Comparison of ENCODE assay signal across 9 cellular contexts in genomic region chr19:6587093-6587820, GRCh38. TPM values are rescaled to one million over a fixed set of nuclear protein-coding genes. Genes with fewer than 3 reads are reported as not detected.
A peak's percentile ranks its signal among the peaks of the same experiment; 100 is the strongest.
DNase-seq lines count a peak whose midpoint lies in the region; ATAC-seq and TF ChIP-seq lines count a peak whose summit lies in the region.
"Had no signal": no experiment of that assay in that cellular context is flagged by ENCODE, and none has a peak within 500 bp of the region (broad histone marks: within the 10 kb centered on the region; RNA-seq: fewer than 3 reads in every experiment).

No MANE protein-coding gene starts in this region.

- DNase-seq in CD4-positive, alpha-beta memory T cell = no peak
- no peak for DNase-seq in HCT116 (ENCODE audit: low read depth, low spot score)
- no peak for DNase-seq in activated T-helper 2 cell treated with anti-CD3 and anti-CD28 coated beads, Interferon-gamma antibody, Interleukin-2, Interleukin-4, amounts not matched to agents 10 μg/mL and 5 μg/mL and 100 μg/mL, durations not matched to agents 14 hours and 24 hours and 36 hours (ENCODE audit: low spot score)
- no peak for DNase-seq in right lobe of liver
- DNase-seq in cerebellar nuclear complex (lab: John Stamatoyannopoulos, UW) = no peak
- no peak for DNase-seq in dermis blood vessel endothelial cell
- no peak for DNase-seq in NCI-H1105 treated with DMSO at 0.1 percent for 48 hours (lab: John Stamatoyannopoulos, UW)

- peak; percentile 25; the same call in 1 of the 2 replicates for ATAC-seq in HCT116
- ATAC-seq in right lobe of liver = peak in 3 of 4 donors; percentile 27 to 37 (median 32)
- no peak for ATAC-seq in GM21381 (IDR thresholded peaks at IDR 0.05; ENCODE audit: unreplicated experiment)

- BruUV-seq in HCT116 (replicated peaks; lab: Mats Ljungman, UMichigan) = no TSS peak

- no peaks in the 10 kb centered on the region for H3K79me2 ChIP-seq in HCT116 (ENCODE audit: insufficient read depth, low read length)

- TF ChIP-seq POLR2A in HCT116 (IDR thresholded peaks at IDR 0.05; ENCODE audit: borderline replicate concordance, extremely low read depth, insufficient read depth, insufficient read length) (no peak), right lobe of liver (IDR thresholded peaks at IDR 0.05) (no peak)

- peaks cover 54% of the 10 kb centered on the region for H3K4me1 ChIP-seq in CD4-positive, alpha-beta memory T cell (ENCODE audit: insufficient read depth, low read length)
- H3K4me1 ChIP-seq in HCT116 (ENCODE audit: control insufficient read depth in 1 of 2, insufficient read depth in 2 of 2, low read length in 2 of 2) = no peaks in the 10 kb centered on the region
- H3K4me1 ChIP-seq in right lobe of liver = no peaks in the 10 kb centered on the region

- no peak overlapping the region for H3K9ac ChIP-seq in HCT116 (ENCODE audit: low read length)

- peaks cover 28 to 52% (median 43%) of the 10 kb centered on the region in 4 donors for H3K4me1 Mint-ChIP-seq in CD4-positive, alpha-beta memory T cell
- peaks cover 46% of the 10 kb centered on the region for H3K4me1 Mint-ChIP-seq in activated T-helper 2 cell treated with anti-CD3 and anti-CD28 coated beads, Interferon-gamma antibody, Interleukin-2, Interleukin-4, amounts not matched to agents 10 μg/mL and 5 μg/mL and 100 μg/mL, durations not matched to agents 14 hours and 24 hours and 36 hours (ENCODE audit: low read depth)

- H3K27ac Mint-ChIP-seq in CD4-positive, alpha-beta memory T cell = peak overlapping the region in 4 of 7 donors; percentile 0 to 71 (median 17)
- H3K27ac Mint-ChIP-seq in activated T-helper 2 cell treated with anti-CD3 and anti-CD28 coated beads, Interferon-gamma antibody, Interleukin-2, Interleukin-4, amounts not matched to agents 10 μg/mL and 5 μg/mL and 100 μg/mL, durations not matched to agents 14 hours and 24 hours and 36 hours = peak overlapping the region; percentile 1

- CTCF ChIA-PET in CD4-positive, alpha-beta memory T cell (lab: Charles Lee; ENCODE audit: partially characterized antibody) = interaction anchor here (0.8 to 1.1 kb wide), 3 partner anchors 35 to 277 kb away, joined by 3 read pairs; no protein-coding TSS in a partner anchor
- CTCF ChIA-PET in HCT116 (lab: Charles Lee) = no interaction called here

- POLR2A ChIA-PET in CD4-positive, alpha-beta memory T cell (lab: Charles Lee; ENCODE audit: partially characterized antibody) = no interaction called here
- POLR2A ChIA-PET in HCT116 (lab: Charles Lee) = no interaction called here

- no peaks in the 10 kb centered on the region for H3K9me2 ChIP-seq in HCT116 (ENCODE audit: insufficient read depth)

- no peaks in the 10 kb centered on the region for H3K36me3 ChIP-seq in CD4-positive, alpha-beta memory T cell (ENCODE audit: insufficient read depth, low read length)
- H3K36me3 ChIP-seq in HCT116 (ENCODE audit: control insufficient read depth in 1 of 2, insufficient read depth in 2 of 2, low read length in 2 of 2) = no peaks in the 10 kb centered on the region
- H3K36me3 ChIP-seq in right lobe of liver = no peaks in the 10 kb centered on the region

- peak overlapping the region; percentile 57 to 91 (median 78) for H3K4me3 Mint-ChIP-seq in CD4-positive, alpha-beta memory T cell
- H3K4me3 Mint-ChIP-seq in activated T-helper 2 cell treated with anti-CD3 and anti-CD28 coated beads, Interferon-gamma antibody, Interleukin-2, Interleukin-4, amounts not matched to agents 10 μg/mL and 5 μg/mL and 100 μg/mL, durations not matched to agents 14 hours and 24 hours and 36 hours (ENCODE audit: low read depth) = peak overlapping the region; percentile 99

- intact Hi-C loops in CD4-positive, alpha-beta memory T cell (cut with micrococcal nuclease) = no loop called here
- intact Hi-C loops in HCT116 (cut with micrococcal nuclease) (no loop called here), right lobe of liver (cut with DNase I) (no loop called here)
- intact Hi-C loops in activated T-helper 2 cell treated with anti-CD3 and anti-CD28 coated beads, Interferon-gamma antibody, Interleukin-2, Interleukin-4, amounts not matched to agents 10 μg/mL and 5 μg/mL and 100 μg/mL, durations not matched to agents 14 hours and 24 hours and 36 hours (cut with micrococcal nuclease) = loop anchor here (1.0 kb wide), 1 partner anchor 8 kb away; no protein-coding TSS in a partner anchor

- no peak for TF ChIP-seq RAD21 in HCT116 (IDR thresholded peaks at IDR 0.05; ENCODE audit: low read depth)

- peaks cover 31% of the 10 kb centered on the region for H3K27me3 ChIP-seq in CD4-positive, alpha-beta memory T cell (ENCODE audit: insufficient read depth, low read length)
- peaks cover 15% of the 10 kb centered on the region; the same call in 1 of the 2 replicates for H3K27me3 ChIP-seq in HCT116 (ENCODE audit: insufficient read depth, low read length)
- peaks cover 0 to 19% of the 10 kb centered on the region in 2 donors for H3K27me3 ChIP-seq in right lobe of liver

- H3K27ac ChIP-seq in CD4-positive, alpha-beta memory T cell (ENCODE audit: low read depth, low read length) = no peak overlapping the region
- H3K27ac ChIP-seq in HCT116 (ENCODE audit: low read depth, low read length) (no peak overlapping the region), right lobe of liver (no peak overlapping the region)

- no peak overlapping the region for H2AFZ ChIP-seq in HCT116 (ENCODE audit: low read depth, low read length, poor library complexity, severe bottlenecking)

- no peak overlapping the region for H3K4me2 ChIP-seq in HCT116 (ENCODE audit: low read length)

- H3K36me3 Mint-ChIP-seq in CD4-positive, alpha-beta memory T cell = no peaks in the 10 kb centered on the region
- peaks cover 63% of the 10 kb centered on the region for H3K36me3 Mint-ChIP-seq in activated T-helper 2 cell treated with anti-CD3 and anti-CD28 coated beads, Interferon-gamma antibody, Interleukin-2, Interleukin-4, amounts not matched to agents 10 μg/mL and 5 μg/mL and 100 μg/mL, durations not matched to agents 14 hours and 24 hours and 36 hours (ENCODE audit: low read depth)

- no peaks in the 10 kb centered on the region for H3K9me3 ChIP-seq in CD4-positive, alpha-beta memory T cell (ENCODE audit: control insufficient read depth in 1 of 2, low read length in 2 of 2)
- H3K9me3 ChIP-seq in HCT116 (ENCODE audit: control insufficient read depth in 1 of 2, insufficient read depth in 1 of 2, low read depth in 1 of 2, low read length in 2 of 2) (no peaks in the 10 kb centered on the region), right lobe of liver (no peaks in the 10 kb centered on the region)

- no peaks in the 10 kb centered on the region for H4K20me1 ChIP-seq in HCT116 (ENCODE audit: insufficient read depth)

- H3K27me3 Mint-ChIP-seq in CD4-positive, alpha-beta memory T cell = peaks cover 35 to 36% of the 10 kb centered on the region in 2 donors
- peaks cover 31% of the 10 kb centered on the region for H3K27me3 Mint-ChIP-seq in activated T-helper 2 cell treated with anti-CD3 and anti-CD28 coated beads, Interferon-gamma antibody, Interleukin-2, Interleukin-4, amounts not matched to agents 10 μg/mL and 5 μg/mL and 100 μg/mL, durations not matched to agents 14 hours and 24 hours and 36 hours (ENCODE audit: low read depth)

- peak overlapping the region; percentile 13 to 29 for H3K4me3 ChIP-seq in CD4-positive, alpha-beta memory T cell (ENCODE audit: low read length in 2 of 2)
- no peak overlapping the region for H3K4me3 ChIP-seq in HCT116 (replicated peaks in 1 of 2; ENCODE audit: low read depth in 1 of 2, low read length in 2 of 2)
- no peak overlapping the region for H3K4me3 ChIP-seq in right lobe of liver

- TF ChIP-seq CTCF in HCT116 (IDR thresholded peaks at IDR 0.05 in 2 of 3, conservative IDR thresholded peaks at IDR 0.05 in 1 of 3; ENCODE audit: borderline replicate concordance in 1 of 3, insufficient read depth in 1 of 3, low read depth in 2 of 3, low read length in 2 of 3) (no peak), right lobe of liver (IDR thresholded peaks at IDR 0.05) (no peak)

- peaks cover 0 to 2% (median 0%) of the 10 kb centered on the region in 8 donors for H3K9me3 Mint-ChIP-seq in CD4-positive, alpha-beta memory T cell
- H3K9me3 Mint-ChIP-seq in activated T-helper 2 cell treated with anti-CD3 and anti-CD28 coated beads, Interferon-gamma antibody, Interleukin-2, Interleukin-4, amounts not matched to agents 10 μg/mL and 5 μg/mL and 100 μg/mL, durations not matched to agents 14 hours and 24 hours and 36 hours = no peaks in the 10 kb centered on the region

- RAD21 ChIA-PET in HCT116 (lab: Charles Lee; ENCODE audit: low non-redundant PET in 1 of 2, low total read pairs in 2 of 2, uncharacterized antibody in 2 of 2, unreplicated experiment in 2 of 2) = no interaction called here

- 10% methylated on average over 21 of the region's 27 CpGs for WGBS in right lobe of liver (ENCODE audit: insufficient coverage, low coverage, low lambda C conversion rate, missing lambda C conversion rate)

TF ChIP-seq in HCT116, 20 proteins besides CTCF, POLR2A, EP300 and RAD21 (continues in another document):
- TF ChIP-seq JUND (IDR thresholded peaks at IDR 0.05) (no peak), ELF1 (IDR thresholded peaks at IDR 0.05; ENCODE audit: borderline replicate concordance, low read depth) (no peak), ZFX (IDR thresholded peaks at IDR 0.05) (no peak), TCF7L2 (IDR thresholded peaks at IDR 0.05; ENCODE audit: borderline replicate concordance, extremely low read depth, insufficient read depth, insufficient read length) (no peak), YY1 (IDR thresholded peaks at IDR 0.05; ENCODE audit: extremely low read depth, insufficient replicate concordance, low read depth, low read length) (no peak), ZNF274 (IDR thresholded peaks at IDR 0.05; ENCODE audit: low read depth, low read length) (no peak), CBX3 (IDR thresholded peaks at IDR 0.05; ENCODE audit: low read depth) (no peak), EZH2 (IDR thresholded peaks at IDR 0.05) (no peak), FOSL1 (IDR thresholded peaks at IDR 0.05; ENCODE audit: low read depth) (no peak), CEBPB (IDR thresholded peaks at IDR 0.05; ENCODE audit: low read depth) (no peak)

RNA-seq across cellular contexts. Expression of gene CD70, which starts 3.7 kb away (rescaled TPM):
- total RNA-seq in CD4-positive, alpha-beta memory T cell = 1 to 10 TPM; 1.9 to 3.0 TPM
- polyA plus RNA-seq in CD4-positive, alpha-beta memory T cell = 1 to 10 TPM; 1.8 to 1.9 TPM
- total RNA-seq in HCT116 (2021; ENCODE audit: unreplicated experiment) (2.1 TPM), right lobe of liver (not detected), dermis blood vessel endothelial cell (0.14 TPM in 1 of 2 replicates, not detected in the other)
- 1.2 and 1.6 TPM in 2 replicates for polyA plus RNA-seq in HCT116 (2012)
- 85.5 and 88.7 TPM in 2 replicates for total RNA-seq in activated T-helper 2 cell treated with anti-CD3 and anti-CD28 coated beads, Interferon-gamma antibody, Interleukin-2, Interleukin-4, amounts not matched to agents 10 μg/mL and 5 μg/mL and 100 μg/mL, durations not matched to agents 14 hours and 24 hours and 36 hours
- total RNA-seq: temporal lobe had no signal

RNA-seq across cellular contexts. Expression of gene TNFSF9, which starts 56.4 kb away (rescaled TPM):
- total RNA-seq in CD4-positive, alpha-beta memory T cell = under 1 TPM; 0.64 to 0.99 TPM
- polyA plus RNA-seq in CD4-positive, alpha-beta memory T cell = 1 to 10 TPM in 1 of 2 donors, under 1 TPM in 1; 0.29 to 3.3 TPM
- total RNA-seq in HCT116 (2021; ENCODE audit: unreplicated experiment) (25.1 TPM), right lobe of liver (1 to 10 TPM in 1 of 6 experiments, under 1 TPM in 2, not detected in 3; 0.27 to 1.6 (median 0.55) TPM), dermis blood vessel endothelial cell (0.34 and 0.60 TPM in 2 replicates)
- polyA plus RNA-seq in HCT116 (2012) = 26.8 and 35.8 TPM in 2 replicates
- 6.9 and 7.4 TPM in 2 replicates for total RNA-seq in activated T-helper 2 cell treated with anti-CD3 and anti-CD28 coated beads, Interferon-gamma antibody, Interleukin-2, Interleukin-4, amounts not matched to agents 10 μg/mL and 5 μg/mL and 100 μg/mL, durations not matched to agents 14 hours and 24 hours and 36 hours

Comparison
In these comparisons a context has a peak if more than half of its experiments do, and no peak if none do; other contexts are left out.
1. H3K4me3 ChIP-seq: peak in CD4-positive, alpha-beta memory T cell (2 of 2); none in HCT116 (0 of 2) and right lobe of liver (0 of 3).
2. RNA of gene CD70, which starts 3.7 kb away (total RNA-seq): 85.5 to 88.7 TPM in activated T-helper 2 cell treated with anti-CD3 and anti-CD28 coated beads, Interferon-gamma antibody, Interleukin-2, Interleukin-4, amounts not matched to agents 10 μg/mL and 5 μg/mL and 100 μg/mL, durations not matched to agents 14 hours and 24 hours and 36 hours; 1.9 to 3.0 TPM in CD4-positive, alpha-beta memory T cell, 2.1 TPM in HCT116 (single experiment), not detected in right lobe of liver and 0.14 TPM in dermis blood vessel endothelial cell; every median in the first group is over 10 times any median in the second.